8 cellular contexts compared by ENCODE assay signal in the genomic region with DNA sequence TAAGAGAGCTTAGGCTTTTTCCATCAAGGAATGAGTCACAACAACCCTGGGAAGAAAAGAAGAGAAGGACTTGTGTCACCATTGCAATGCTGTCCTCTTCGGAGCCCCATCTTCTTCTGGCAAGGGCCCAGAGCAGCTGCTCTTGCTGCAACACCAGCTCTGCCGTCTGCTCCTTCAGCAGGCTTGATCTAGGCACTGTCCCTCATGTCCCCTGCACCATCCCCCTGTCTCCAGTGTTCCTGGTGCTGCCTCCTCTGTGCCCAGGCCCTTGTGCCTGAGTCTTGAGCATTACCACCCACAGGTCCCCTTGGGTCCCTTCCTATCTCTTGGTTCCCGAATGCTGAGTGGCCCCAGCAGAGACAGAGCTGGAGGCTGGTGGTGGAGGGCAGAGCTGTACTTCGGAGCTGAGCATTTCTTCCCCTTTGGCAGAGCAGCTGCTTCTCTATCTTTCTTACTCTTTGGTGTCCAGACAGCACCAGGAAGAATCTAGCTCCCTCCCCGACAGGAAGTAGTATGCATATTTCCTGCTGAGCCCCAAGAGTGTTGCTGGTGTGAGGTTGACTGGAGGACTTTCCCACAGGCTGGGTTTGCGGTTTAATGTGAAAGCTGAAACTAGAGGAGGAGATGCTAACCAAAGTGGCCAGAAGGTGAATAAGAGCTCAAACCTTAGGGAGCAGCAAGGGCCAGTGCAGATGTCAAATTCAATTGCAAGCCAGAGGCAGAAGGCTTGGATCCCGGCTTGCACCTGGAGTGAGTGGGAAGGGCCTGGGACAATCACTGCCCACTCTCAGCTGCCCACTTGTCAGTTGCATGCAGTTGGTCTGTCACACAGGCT. TPM values are rescaled to one million over a fixed set of nuclear protein-coding genes. Genes with fewer than 3 reads are reported as not detected.
DNase-seq lines count a peak whose midpoint lies in the region; ATAC-seq, FAIRE-seq and TF ChIP-seq lines count a peak whose summit lies in the region.

No MANE protein-coding gene starts in this region.

- H3K4me3 Mint-ChIP-seq in GM23338: peak overlapping the region; percentile 20; the same call in 2 of the 3 replicates

- no peaks in the 10 kb centered on the region; the same call in 2 of the 3 replicates for H3K9me3 Mint-ChIP-seq in GM23338

- DNase-seq in GM12892 (ENCODE audit: insufficient read length) (peak; percentile 46), GM23338 (ENCODE audit: low spot score) (peak; percentile 84), LHCN-M2 (ENCODE audit: low read depth) (peak; percentile 99), esophagus muscularis mucosa (ENCODE audit: extremely low spot score) (peak; percentile 90), pons (ENCODE audit: low spot score) (peak; percentile 70), stomach (no peak), DMS153 (lab: John Stamatoyannopoulos, UW) (no peak)
- peak; percentile 66 to 79 for DNase-seq in activated CD4-positive, alpha-beta T cell treated with anti-CD3 and anti-CD28 coated beads, Interleukin-2, amount 50 U/mL, for 48 hours

- H3K27ac ChIP-seq in GM23338 (ENCODE audit: low read depth): peak overlapping the region; percentile 69; the same call in 1 of the 2 replicates
- no peak overlapping the region for H3K27ac ChIP-seq in esophagus muscularis mucosa (replicated peaks in 1 of 4)
- H3K27ac ChIP-seq in stomach: peak overlapping the region in 2 of 5 donors; percentile 22 to 30

- 70% methylated on average over 7 of the region's 7 CpGs for WGBS in esophagus muscularis mucosa
- WGBS in stomach, 5 donors: 52 to 65% (median 63%) methylated on average over 7 of the region's 7 CpGs

- no peaks in the 10 kb centered on the region for H3K79me2 ChIP-seq in GM23338 (replicated peaks; ENCODE audit: insufficient read depth)

- peaks cover 13% of the 10 kb centered on the region for H3K4me1 ChIP-seq in GM23338 (ENCODE audit: insufficient read depth)
- peaks cover 0 to 7% (median 3%) of the 10 kb centered on the region in 4 donors for H3K4me1 ChIP-seq in esophagus muscularis mucosa
- H3K4me1 ChIP-seq in stomach: peaks cover 0 to 13% (median 0%) of the 10 kb centered on the region in 4 donors

- TF ChIP-seq EP300 in esophagus muscularis mucosa (IDR thresholded peaks at IDR 0.05) (no peak), stomach (IDR thresholded peaks at IDR 0.05) (no peak)

- H3K27me3 ChIP-seq in GM23338 (ENCODE audit: insufficient read depth) (no peaks in the 10 kb centered on the region), esophagus muscularis mucosa (no peaks in the 10 kb centered on the region), stomach (no peaks in the 10 kb centered on the region)

- no peak for TF ChIP-seq CTCF in GM23338 (conservative IDR thresholded peaks at IDR 0.05; ENCODE audit: low read depth in 2 of 2)
- TF ChIP-seq CTCF in esophagus muscularis mucosa (IDR thresholded peaks at IDR 0.05): no peak
- no peak for TF ChIP-seq CTCF in stomach (IDR thresholded peaks at IDR 0.05)

- H3F3A ChIP-seq in GM23338 (replicated peaks; ENCODE audit: low read depth): peaks cover 9% of the 10 kb centered on the region; the same call in 1 of the 2 replicates

- TF ChIP-seq POLR2A in GM12892 (IDR thresholded peaks at IDR 0.05; ENCODE audit: low read depth, low read length) (peak; percentile 78), esophagus muscularis mucosa (IDR thresholded peaks at IDR 0.05; ENCODE audit: low read depth) (no peak), stomach (IDR thresholded peaks at IDR 0.05) (no peak)

- intact Hi-C loops in esophagus muscularis mucosa (cut with DNase I) (no loop called here), stomach (cut with DNase I; ENCODE audit: low total_unique reads) (no loop called here)

- H3K9me3 ChIP-seq in esophagus muscularis mucosa (no peaks in the 10 kb centered on the region), stomach (no peaks in the 10 kb centered on the region)

- H3K36me3 Mint-ChIP-seq in GM23338 (ENCODE audit: low read depth): no peaks in the 10 kb centered on the region; the same call in 2 of the 3 replicates

- H4K20me1 ChIP-seq in GM23338 (replicated peaks; ENCODE audit: insufficient read depth): no peaks in the 10 kb centered on the region

- peak; percentile 100 for FAIRE-seq in GM12892 (lab: Jason Lieb, UNC)

- H3K27me3 Mint-ChIP-seq in GM23338 (ENCODE audit: insufficient read depth, low read depth, poor library complexity): peaks cover 12% of the 10 kb centered on the region

- peak overlapping the region; percentile 43 for H3K27ac Mint-ChIP-seq in GM23338

- no peak overlapping the region for H3K4me3 ChIP-seq in GM23338
- H3K4me3 ChIP-seq in esophagus muscularis mucosa: no peak overlapping the region
- no peak overlapping the region for H3K4me3 ChIP-seq in stomach

- peak overlapping the region; percentile 33; the same call in 1 of the 2 replicates for H3K4me2 ChIP-seq in GM23338

- peaks cover 24% of the 10 kb centered on the region for H3K4me1 Mint-ChIP-seq in GM23338

- no peaks in the 10 kb centered on the region for H3K9me2 ChIP-seq in GM23338 (ENCODE audit: insufficient read depth)

- H3K36me3 ChIP-seq in GM23338 (ENCODE audit: insufficient read depth): no peaks in the 10 kb centered on the region
- H3K36me3 ChIP-seq in esophagus muscularis mucosa: no peaks in the 10 kb centered on the region
- H3K36me3 ChIP-seq in stomach: no peaks in the 10 kb centered on the region

- H2AFZ ChIP-seq in GM23338: 0 out of 2 replicates have a peak overlapping the region, but pooled peaks have one; percentile 30

- ATAC-seq in GM23338: peak; percentile 78

TF ChIP-seq in GM23338, 12 proteins besides CTCF, POLR2A, EP300 and RAD21:
- no peak for TF ChIP-seq CREB1 (CRISPR knock-in tag; IDR thresholded peaks at IDR 0.05; ENCODE audit: low read depth)
- TF ChIP-seq, protein P1, sequence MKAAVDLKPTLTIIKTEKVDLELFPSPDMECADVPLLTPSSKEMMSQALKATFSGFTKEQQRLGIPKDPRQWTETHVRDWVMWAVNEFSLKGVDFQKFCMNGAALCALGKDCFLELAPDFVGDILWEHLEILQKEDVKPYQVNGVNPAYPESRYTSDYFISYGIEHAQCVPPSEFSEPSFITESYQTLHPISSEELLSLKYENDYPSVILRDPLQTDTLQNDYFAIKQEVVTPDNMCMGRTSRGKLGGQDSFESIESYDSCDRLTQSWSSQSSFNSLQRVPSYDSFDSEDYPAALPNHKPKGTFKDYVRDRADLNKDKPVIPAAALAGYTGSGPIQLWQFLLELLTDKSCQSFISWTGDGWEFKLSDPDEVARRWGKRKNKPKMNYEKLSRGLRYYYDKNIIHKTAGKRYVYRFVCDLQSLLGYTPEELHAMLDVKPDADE (IDR thresholded peaks at IDR 0.05): peak; percentile 76

RNA-seq across cellular contexts. Expression of a gene that starts 27.8 kb away (rescaled TPM):
- 38.4 TPM for polyA plus RNA-seq in GM12892 (2012; ENCODE audit: missing spikeins)
- total RNA-seq in GM23338 (2014; rRNA removed; shearing (Covaris generic)): 144 and 149 TPM in 2 replicates
- polyA plus RNA-seq in GM23338 (2016; fragmentation: Nextera tagmentation; extraction: Ambion mirVana): 48.9 and 50.7 TPM in 2 replicates
- total RNA-seq in LHCN-M2 (2014; rRNA removed): 69.2 and 87.8 TPM in 2 replicates
- 25.1 TPM for polyA plus RNA-seq in LHCN-M2 (2012)
- 10 to 100 TPM; 34.5 to 55.6 (median 41.6) TPM for total RNA-seq in esophagus muscularis mucosa
- total RNA-seq in stomach: 10 to 100 TPM; 11.7 to 79.1 (median 29.6) TPM
- polyA plus RNA-seq in stomach: 10 to 100 TPM in 2 of 3 donors, 1 to 10 TPM in 1; 5.0 to 29.8 (median 12.9) TPM

Comparison
In these comparisons a context has a peak if more than half of its experiments do, and no peak if none do; other contexts are left out.
1. DNase-seq: peak in GM12892 (single experiment), GM23338 (single experiment), LHCN-M2 (single experiment), activated CD4-positive, alpha-beta T cell treated with anti-CD3 and anti-CD28 coated beads, Interleukin-2, amount 50 U/mL, for 48 hours (2 of 2), esophagus muscularis mucosa (single experiment) and pons (single experiment); none in stomach (single experiment) and DMS153 (single experiment).